ENCODE assay signal across 2 cellular contexts in genomic region chr19:16996838-16997490, GRCh38.
TF ChIP-seq lines count a peak whose summit lies in the region.
"Not testable (repeated sequence)": the region's sequence is repeated elsewhere in the genome, so short reads cannot be mapped to it uniquely, and the experiment has no call there.

No MANE protein-coding gene starts in this region.

TF ChIP-seq in K562, 482 proteins besides CTCF, POLR2A, EP300 and RAD21 (continues in another document):
- peak; percentile 95 for TF ChIP-seq NR2C1 (IDR thresholded peaks at IDR 0.05)
- peak; percentile 96 for TF ChIP-seq NR2C1 (tag; IDR thresholded peaks at IDR 0.05)
- TF ChIP-seq C11orf30 (IDR thresholded peaks at IDR 0.05; ENCODE audit: low read depth), result peak; percentile 75
- TF ChIP-seq NFIC (IDR thresholded peaks at IDR 0.05), result peak; percentile 45
- peak; percentile 75 for TF ChIP-seq L3MBTL2 (IDR thresholded peaks at IDR 0.05)
- TF ChIP-seq, protein P1, sequence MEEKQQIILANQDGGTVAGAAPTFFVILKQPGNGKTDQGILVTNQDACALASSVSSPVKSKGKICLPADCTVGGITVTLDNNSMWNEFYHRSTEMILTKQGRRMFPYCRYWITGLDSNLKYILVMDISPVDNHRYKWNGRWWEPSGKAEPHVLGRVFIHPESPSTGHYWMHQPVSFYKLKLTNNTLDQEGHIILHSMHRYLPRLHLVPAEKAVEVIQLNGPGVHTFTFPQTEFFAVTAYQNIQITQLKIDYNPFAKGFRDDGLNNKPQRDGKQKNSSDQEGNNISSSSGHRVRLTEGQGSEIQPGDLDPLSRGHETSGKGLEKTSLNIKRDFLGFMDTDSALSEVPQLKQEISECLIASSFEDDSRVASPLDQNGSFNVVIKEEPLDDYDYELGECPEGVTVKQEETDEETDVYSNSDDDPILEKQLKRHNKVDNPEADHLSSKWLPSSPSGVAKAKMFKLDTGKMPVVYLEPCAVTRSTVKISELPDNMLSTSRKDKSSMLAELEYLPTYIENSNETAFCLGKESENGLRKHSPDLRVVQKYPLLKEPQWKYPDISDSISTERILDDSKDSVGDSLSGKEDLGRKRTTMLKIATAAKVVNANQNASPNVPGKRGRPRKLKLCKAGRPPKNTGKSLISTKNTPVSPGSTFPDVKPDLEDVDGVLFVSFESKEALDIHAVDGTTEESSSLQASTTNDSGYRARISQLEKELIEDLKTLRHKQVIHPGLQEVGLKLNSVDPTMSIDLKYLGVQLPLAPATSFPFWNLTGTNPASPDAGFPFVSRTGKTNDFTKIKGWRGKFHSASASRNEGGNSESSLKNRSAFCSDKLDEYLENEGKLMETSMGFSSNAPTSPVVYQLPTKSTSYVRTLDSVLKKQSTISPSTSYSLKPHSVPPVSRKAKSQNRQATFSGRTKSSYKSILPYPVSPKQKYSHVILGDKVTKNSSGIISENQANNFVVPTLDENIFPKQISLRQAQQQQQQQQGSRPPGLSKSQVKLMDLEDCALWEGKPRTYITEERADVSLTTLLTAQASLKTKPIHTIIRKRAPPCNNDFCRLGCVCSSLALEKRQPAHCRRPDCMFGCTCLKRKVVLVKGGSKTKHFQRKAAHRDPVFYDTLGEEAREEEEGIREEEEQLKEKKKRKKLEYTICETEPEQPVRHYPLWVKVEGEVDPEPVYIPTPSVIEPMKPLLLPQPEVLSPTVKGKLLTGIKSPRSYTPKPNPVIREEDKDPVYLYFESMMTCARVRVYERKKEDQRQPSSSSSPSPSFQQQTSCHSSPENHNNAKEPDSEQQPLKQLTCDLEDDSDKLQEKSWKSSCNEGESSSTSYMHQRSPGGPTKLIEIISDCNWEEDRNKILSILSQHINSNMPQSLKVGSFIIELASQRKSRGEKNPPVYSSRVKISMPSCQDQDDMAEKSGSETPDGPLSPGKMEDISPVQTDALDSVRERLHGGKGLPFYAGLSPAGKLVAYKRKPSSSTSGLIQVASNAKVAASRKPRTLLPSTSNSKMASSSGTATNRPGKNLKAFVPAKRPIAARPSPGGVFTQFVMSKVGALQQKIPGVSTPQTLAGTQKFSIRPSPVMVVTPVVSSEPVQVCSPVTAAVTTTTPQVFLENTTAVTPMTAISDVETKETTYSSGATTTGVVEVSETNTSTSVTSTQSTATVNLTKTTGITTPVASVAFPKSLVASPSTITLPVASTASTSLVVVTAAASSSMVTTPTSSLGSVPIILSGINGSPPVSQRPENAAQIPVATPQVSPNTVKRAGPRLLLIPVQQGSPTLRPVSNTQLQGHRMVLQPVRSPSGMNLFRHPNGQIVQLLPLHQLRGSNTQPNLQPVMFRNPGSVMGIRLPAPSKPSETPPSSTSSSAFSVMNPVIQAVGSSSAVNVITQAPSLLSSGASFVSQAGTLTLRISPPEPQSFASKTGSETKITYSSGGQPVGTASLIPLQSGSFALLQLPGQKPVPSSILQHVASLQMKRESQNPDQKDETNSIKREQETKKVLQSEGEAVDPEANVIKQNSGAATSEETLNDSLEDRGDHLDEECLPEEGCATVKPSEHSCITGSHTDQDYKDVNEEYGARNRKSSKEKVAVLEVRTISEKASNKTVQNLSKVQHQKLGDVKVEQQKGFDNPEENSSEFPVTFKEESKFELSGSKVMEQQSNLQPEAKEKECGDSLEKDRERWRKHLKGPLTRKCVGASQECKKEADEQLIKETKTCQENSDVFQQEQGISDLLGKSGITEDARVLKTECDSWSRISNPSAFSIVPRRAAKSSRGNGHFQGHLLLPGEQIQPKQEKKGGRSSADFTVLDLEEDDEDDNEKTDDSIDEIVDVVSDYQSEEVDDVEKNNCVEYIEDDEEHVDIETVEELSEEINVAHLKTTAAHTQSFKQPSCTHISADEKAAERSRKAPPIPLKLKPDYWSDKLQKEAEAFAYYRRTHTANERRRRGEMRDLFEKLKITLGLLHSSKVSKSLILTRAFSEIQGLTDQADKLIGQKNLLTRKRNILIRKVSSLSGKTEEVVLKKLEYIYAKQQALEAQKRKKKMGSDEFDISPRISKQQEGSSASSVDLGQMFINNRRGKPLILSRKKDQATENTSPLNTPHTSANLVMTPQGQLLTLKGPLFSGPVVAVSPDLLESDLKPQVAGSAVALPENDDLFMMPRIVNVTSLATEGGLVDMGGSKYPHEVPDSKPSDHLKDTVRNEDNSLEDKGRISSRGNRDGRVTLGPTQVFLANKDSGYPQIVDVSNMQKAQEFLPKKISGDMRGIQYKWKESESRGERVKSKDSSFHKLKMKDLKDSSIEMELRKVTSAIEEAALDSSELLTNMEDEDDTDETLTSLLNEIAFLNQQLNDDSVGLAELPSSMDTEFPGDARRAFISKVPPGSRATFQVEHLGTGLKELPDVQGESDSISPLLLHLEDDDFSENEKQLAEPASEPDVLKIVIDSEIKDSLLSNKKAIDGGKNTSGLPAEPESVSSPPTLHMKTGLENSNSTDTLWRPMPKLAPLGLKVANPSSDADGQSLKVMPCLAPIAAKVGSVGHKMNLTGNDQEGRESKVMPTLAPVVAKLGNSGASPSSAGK (IDR thresholded peaks at IDR 0.05), result peak; percentile 58
- TF ChIP-seq NFE2 (IDR thresholded peaks at IDR 0.05; ENCODE audit: low read depth), result peak; percentile 33; the same call in 1 of the 2 replicates
- TF ChIP-seq NRF1 (conservative IDR thresholded peaks at IDR 0.05 in 1 of 2, IDR thresholded peaks at IDR 0.05 in 1 of 2), result peak; percentile 17 to 37; a peak in 2 of 4 replicates
- peak; percentile 81 for TF ChIP-seq NR2C2 (CRISPR knock-in tag; IDR thresholded peaks at IDR 0.05)
- TF ChIP-seq NR2C2 (tag; IDR thresholded peaks at IDR 0.05), result peak; percentile 63

TF ChIP-seq in HepG2, 621 proteins besides CTCF, POLR2A, EP300 and RAD21:
- peak; percentile 15; the same call in 1 of the 2 replicates for TF ChIP-seq SALL1 (CRISPR knock-in tag; IDR thresholded peaks at IDR 0.05)
- TF ChIP-seq, protein P2, sequence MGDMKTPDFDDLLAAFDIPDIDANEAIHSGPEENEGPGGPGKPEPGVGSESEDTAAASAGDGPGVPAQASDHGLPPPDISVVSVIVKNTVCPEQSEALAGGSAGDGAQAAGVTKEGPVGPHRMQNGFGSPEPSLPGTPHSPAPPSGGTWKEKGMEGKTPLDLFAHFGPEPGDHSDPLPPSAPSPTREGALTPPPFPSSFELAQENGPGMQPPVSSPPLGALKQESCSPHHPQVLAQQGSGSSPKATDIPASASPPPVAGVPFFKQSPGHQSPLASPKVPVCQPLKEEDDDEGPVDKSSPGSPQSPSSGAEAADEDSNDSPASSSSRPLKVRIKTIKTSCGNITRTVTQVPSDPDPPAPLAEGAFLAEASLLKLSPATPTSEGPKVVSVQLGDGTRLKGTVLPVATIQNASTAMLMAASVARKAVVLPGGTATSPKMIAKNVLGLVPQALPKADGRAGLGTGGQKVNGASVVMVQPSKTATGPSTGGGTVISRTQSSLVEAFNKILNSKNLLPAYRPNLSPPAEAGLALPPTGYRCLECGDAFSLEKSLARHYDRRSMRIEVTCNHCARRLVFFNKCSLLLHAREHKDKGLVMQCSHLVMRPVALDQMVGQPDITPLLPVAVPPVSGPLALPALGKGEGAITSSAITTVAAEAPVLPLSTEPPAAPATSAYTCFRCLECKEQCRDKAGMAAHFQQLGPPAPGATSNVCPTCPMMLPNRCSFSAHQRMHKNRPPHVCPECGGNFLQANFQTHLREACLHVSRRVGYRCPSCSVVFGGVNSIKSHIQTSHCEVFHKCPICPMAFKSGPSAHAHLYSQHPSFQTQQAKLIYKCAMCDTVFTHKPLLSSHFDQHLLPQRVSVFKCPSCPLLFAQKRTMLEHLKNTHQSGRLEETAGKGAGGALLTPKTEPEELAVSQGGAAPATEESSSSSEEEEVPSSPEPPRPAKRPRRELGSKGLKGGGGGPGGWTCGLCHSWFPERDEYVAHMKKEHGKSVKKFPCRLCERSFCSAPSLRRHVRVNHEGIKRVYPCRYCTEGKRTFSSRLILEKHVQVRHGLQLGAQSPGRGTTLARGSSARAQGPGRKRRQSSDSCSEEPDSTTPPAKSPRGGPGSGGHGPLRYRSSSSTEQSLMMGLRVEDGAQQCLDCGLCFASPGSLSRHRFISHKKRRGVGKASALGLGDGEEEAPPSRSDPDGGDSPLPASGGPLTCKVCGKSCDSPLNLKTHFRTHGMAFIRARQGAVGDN (CRISPR knock-in tag; IDR thresholded peaks at IDR 0.05), result peak; percentile 60
- not testable (repeated sequence) for TF ChIP-seq GABPA (IDR thresholded peaks at IDR 0.05; ENCODE audit: low read depth, low read length)
- TF ChIP-seq GABPA (CRISPR knock-in tag; IDR thresholded peaks at IDR 0.05; ENCODE audit: low read depth), result peak; percentile 82
- TF ChIP-seq NR2C2 (CRISPR knock-in tag; IDR thresholded peaks at IDR 0.05; ENCODE audit: borderline replicate concordance), result peak; percentile 93
- TF ChIP-seq GABPB1 (CRISPR knock-in tag; IDR thresholded peaks at IDR 0.05), result peak; percentile 81
TF ChIP-seq in HepG2: peak in this region for 5; not testable (repeated sequence) for 616.
